8 cellular contexts compared by ENCODE assay signal in the genomic region with DNA sequence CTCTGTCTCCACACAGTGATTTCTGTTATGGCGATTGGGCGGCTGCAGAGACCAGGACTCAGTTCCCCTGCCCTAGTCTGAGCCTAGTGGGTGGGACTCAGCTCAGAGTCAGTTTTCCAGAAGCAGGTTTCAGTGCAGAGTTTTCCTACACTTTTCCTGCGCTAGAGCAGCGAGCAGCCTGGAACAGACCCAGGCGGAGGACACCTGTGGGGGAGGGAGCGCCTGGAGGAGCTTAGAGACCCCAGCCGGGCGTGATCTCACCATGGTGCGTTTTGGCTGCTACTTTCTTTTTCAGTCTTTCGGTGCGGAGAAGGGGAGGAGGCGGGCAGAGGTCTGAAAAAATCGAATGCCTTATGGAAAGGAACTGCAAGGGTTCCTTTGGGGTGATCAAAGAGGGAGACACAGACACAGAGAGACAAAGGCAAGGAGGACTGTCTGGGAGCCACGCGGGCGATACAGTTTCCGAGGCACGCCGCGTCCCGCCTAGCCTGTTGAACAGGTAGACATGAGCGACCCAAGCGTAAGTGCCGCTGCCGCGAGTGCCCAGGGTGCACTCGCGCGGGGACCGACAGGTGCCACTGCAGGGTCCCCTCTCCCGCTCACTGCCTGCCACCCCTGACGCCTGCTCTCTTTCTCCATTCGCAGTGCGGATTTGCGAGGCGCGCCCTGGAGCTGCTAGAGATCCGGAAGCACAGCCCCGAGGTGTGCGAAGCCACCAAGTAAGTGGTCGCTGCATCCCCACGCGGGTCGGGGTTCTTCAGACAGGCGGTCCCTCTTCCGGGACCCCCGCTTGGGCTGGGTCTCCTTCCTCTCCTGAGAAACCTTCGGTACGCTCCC. TPM values are rescaled to one million over a fixed set of nuclear protein-coding genes. Genes with fewer than 3 reads are reported as not detected.
DNase-seq lines count a peak whose midpoint lies in the region; ATAC-seq and TF ChIP-seq lines count a peak whose summit lies in the region.

A gene with protein sequence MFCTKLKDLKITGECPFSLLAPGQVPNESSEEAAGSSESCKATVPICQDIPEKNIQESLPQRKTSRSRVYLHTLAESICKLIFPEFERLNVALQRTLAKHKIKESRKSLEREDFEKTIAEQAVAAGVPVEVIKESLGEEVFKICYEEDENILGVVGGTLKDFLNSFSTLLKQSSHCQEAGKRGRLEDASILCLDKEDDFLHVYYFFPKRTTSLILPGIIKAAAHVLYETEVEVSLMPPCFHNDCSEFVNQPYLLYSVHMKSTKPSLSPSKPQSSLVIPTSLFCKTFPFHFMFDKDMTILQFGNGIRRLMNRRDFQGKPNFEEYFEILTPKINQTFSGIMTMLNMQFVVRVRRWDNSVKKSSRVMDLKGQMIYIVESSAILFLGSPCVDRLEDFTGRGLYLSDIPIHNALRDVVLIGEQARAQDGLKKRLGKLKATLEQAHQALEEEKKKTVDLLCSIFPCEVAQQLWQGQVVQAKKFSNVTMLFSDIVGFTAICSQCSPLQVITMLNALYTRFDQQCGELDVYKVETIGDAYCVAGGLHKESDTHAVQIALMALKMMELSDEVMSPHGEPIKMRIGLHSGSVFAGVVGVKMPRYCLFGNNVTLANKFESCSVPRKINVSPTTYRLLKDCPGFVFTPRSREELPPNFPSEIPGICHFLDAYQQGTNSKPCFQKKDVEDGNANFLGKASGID (plus strand): TSS at position 148 of the 837 bp plus-strand sequence. CDS start 30,020 bp downstream, outside the sequence.

- H3K4me3 ChIP-seq in fibroblast of lung (replicated peaks in 1 of 4; ENCODE audit: control extremely low read depth in 1 of 4, insufficient read depth in 1 of 4, low read depth in 3 of 4, low read length in 4 of 4) (peak within 1 kb of the TSS; percentile 67 to 70 (median 70)), muscle layer of duodenum (ENCODE audit: low read depth in 1 of 2, low read length in 2 of 2) (peak within 1 kb of the TSS; percentile 85 to 86)

- H3K4me1 ChIP-seq in fibroblast of lung (ENCODE audit: control insufficient read depth, extremely low read depth, insufficient read depth, low read length) (no peaks in the 10 kb centered on the region), muscle layer of duodenum (ENCODE audit: control insufficient read depth in 1 of 2, insufficient read depth in 2 of 2, low read length in 2 of 2) (peaks cover 0 to 3% of the 10 kb centered on the region in 2 donors)

- H3K9me3 Mint-ChIP-seq in type B pancreatic cell = peaks cover 5% of the 10 kb centered on the region

- H3K4me3 Mint-ChIP-seq in type B pancreatic cell = peak within 1 kb of the TSS; percentile 97

- H3K36me3 ChIP-seq in fibroblast of lung (ENCODE audit: control insufficient read depth, insufficient read depth, low read length) (no peaks in the 10 kb centered on the region), muscle layer of duodenum (ENCODE audit: control insufficient read depth in 1 of 2, insufficient read depth in 2 of 2, low read length in 2 of 2) (no peaks in the 10 kb centered on the region)

- TF ChIP-seq CTCF in fibroblast of lung (conservative IDR thresholded peaks at IDR 0.05 in 1 of 2, IDR thresholded peaks at IDR 0.05 in 1 of 2; ENCODE audit: low read depth in 1 of 2, low read length in 2 of 2) (no peak), type B pancreatic cell (conservative IDR thresholded peaks at IDR 0.05) (no peak)

- peak within 1 kb of the TSS; percentile 52 for H3K9ac ChIP-seq in fibroblast of lung (ENCODE audit: insufficient read depth, low read length)

- peak; percentile 82 for DNase-seq in Caki2 (ENCODE audit: low read depth)
- peak in 2 of 3 experiments; percentile 0 to 1 for DNase-seq in activated CD8-positive, alpha-beta memory T cell treated with anti-CD3 and anti-CD28 coated beads for 48 hours (ENCODE audit: low read depth in 2 of 3, low spot score in 2 of 3)
- peak in 1 of 2 donors; percentile 23 for DNase-seq in fibroblast of lung (ENCODE audit: low read depth in 2 of 2)
- DNase-seq in type B pancreatic cell (ENCODE audit: extremely low spot score, unreplicated experiment) = peak; percentile 72
- DNase-seq in LoVo (ENCODE audit: low spot score) = no peak

- peaks cover 4% of the 10 kb centered on the region for H3K4me1 Mint-ChIP-seq in type B pancreatic cell (ENCODE audit: unreplicated experiment)

- in situ Hi-C loops in Caki2 (cut with HindIII; ENCODE audit: low pct_unique_long_range_greater_than_20kb, low sequenced_read_pairs) = no loop called here

- peak within 1 kb of the TSS; percentile 95 for H3K27ac Mint-ChIP-seq in type B pancreatic cell

- no peaks in the 10 kb centered on the region for H3K36me3 Mint-ChIP-seq in type B pancreatic cell

- H3K79me2 ChIP-seq in fibroblast of lung (ENCODE audit: control insufficient read depth, insufficient read depth, low read length) = no peaks in the 10 kb centered on the region

- H3K9me3 ChIP-seq in fibroblast of lung (ENCODE audit: control insufficient read depth, insufficient read depth, low read depth, low read length) = no peaks in the 10 kb centered on the region
- H3K9me3 ChIP-seq in muscle layer of duodenum (ENCODE audit: control insufficient read depth in 1 of 2, low read length in 2 of 2) = no peaks in the 10 kb centered on the region

- H2AFZ ChIP-seq in fibroblast of lung (ENCODE audit: low read length) = peak within 1 kb of the TSS; percentile 84

- peak; percentile 52 for ATAC-seq in GM19397 (IDR thresholded peaks at IDR 0.05; ENCODE audit: unreplicated experiment)
- peak; percentile 33 for ATAC-seq in HG03565 (IDR thresholded peaks at IDR 0.05; ENCODE audit: unreplicated experiment)

- H3K27ac ChIP-seq in fibroblast of lung (ENCODE audit: insufficient read depth, low read length) = no peak within 1 kb of the TSS
- peak within 1 kb of the TSS; percentile 84 for H3K27ac ChIP-seq in muscle layer of duodenum (ENCODE audit: low read length)

- peak within 1 kb of the TSS; percentile 100 for H3K4me2 ChIP-seq in fibroblast of lung (ENCODE audit: extremely low read depth, insufficient read depth, low read length)

- H3K27me3 Mint-ChIP-seq in type B pancreatic cell = peaks cover 38% of the 10 kb centered on the region

- H4K20me1 ChIP-seq in fibroblast of lung (ENCODE audit: control insufficient read depth, extremely low read depth, insufficient read depth, low read length) = no peaks in the 10 kb centered on the region

- H3K27me3 ChIP-seq in fibroblast of lung (ENCODE audit: control insufficient read depth, insufficient read depth, low read length) = no peaks in the 10 kb centered on the region
- peaks cover 3% of the 10 kb centered on the region for H3K27me3 ChIP-seq in muscle layer of duodenum (ENCODE audit: low read depth, low read length)

RNA-seq across cellular contexts. Expression of the gene that starts here (rescaled TPM):
- 15.5 and 17.2 TPM in 2 replicates for total RNA-seq in Caki2 (2014; rRNA removed; shearing (Covaris generic); ENCODE audit: low replicate concordance)
- 10.7 and 23.4 TPM in 2 replicates for total RNA-seq in fibroblast of lung
- 0.52 and 8.1 TPM in 2 replicates for polyA plus RNA-seq in fibroblast of lung
- 0.37 and 4.9 TPM in 2 replicates for polyA plus RNA-seq in fibroblast of lung (2012)
- 0.33 and 5.1 TPM in 2 replicates for polyA minus RNA-seq in fibroblast of lung (ENCODE audit: low replicate concordance)
- 6.2 and 8.6 TPM in 2 replicates for total RNA-seq in type B pancreatic cell (ENCODE audit: low replicate concordance)
